In genomic region chr5:173671121-173671949, GRCh38 we compare ENCODE assay signal across 1 cellular context.
TF ChIP-seq lines count a peak whose summit lies in the region.

No MANE protein-coding gene starts in this region.

TF ChIP-seq in K562, 482 proteins besides CTCF, POLR2A, EP300 and RAD21 (continued from another document):
- TF ChIP-seq, protein P1, sequence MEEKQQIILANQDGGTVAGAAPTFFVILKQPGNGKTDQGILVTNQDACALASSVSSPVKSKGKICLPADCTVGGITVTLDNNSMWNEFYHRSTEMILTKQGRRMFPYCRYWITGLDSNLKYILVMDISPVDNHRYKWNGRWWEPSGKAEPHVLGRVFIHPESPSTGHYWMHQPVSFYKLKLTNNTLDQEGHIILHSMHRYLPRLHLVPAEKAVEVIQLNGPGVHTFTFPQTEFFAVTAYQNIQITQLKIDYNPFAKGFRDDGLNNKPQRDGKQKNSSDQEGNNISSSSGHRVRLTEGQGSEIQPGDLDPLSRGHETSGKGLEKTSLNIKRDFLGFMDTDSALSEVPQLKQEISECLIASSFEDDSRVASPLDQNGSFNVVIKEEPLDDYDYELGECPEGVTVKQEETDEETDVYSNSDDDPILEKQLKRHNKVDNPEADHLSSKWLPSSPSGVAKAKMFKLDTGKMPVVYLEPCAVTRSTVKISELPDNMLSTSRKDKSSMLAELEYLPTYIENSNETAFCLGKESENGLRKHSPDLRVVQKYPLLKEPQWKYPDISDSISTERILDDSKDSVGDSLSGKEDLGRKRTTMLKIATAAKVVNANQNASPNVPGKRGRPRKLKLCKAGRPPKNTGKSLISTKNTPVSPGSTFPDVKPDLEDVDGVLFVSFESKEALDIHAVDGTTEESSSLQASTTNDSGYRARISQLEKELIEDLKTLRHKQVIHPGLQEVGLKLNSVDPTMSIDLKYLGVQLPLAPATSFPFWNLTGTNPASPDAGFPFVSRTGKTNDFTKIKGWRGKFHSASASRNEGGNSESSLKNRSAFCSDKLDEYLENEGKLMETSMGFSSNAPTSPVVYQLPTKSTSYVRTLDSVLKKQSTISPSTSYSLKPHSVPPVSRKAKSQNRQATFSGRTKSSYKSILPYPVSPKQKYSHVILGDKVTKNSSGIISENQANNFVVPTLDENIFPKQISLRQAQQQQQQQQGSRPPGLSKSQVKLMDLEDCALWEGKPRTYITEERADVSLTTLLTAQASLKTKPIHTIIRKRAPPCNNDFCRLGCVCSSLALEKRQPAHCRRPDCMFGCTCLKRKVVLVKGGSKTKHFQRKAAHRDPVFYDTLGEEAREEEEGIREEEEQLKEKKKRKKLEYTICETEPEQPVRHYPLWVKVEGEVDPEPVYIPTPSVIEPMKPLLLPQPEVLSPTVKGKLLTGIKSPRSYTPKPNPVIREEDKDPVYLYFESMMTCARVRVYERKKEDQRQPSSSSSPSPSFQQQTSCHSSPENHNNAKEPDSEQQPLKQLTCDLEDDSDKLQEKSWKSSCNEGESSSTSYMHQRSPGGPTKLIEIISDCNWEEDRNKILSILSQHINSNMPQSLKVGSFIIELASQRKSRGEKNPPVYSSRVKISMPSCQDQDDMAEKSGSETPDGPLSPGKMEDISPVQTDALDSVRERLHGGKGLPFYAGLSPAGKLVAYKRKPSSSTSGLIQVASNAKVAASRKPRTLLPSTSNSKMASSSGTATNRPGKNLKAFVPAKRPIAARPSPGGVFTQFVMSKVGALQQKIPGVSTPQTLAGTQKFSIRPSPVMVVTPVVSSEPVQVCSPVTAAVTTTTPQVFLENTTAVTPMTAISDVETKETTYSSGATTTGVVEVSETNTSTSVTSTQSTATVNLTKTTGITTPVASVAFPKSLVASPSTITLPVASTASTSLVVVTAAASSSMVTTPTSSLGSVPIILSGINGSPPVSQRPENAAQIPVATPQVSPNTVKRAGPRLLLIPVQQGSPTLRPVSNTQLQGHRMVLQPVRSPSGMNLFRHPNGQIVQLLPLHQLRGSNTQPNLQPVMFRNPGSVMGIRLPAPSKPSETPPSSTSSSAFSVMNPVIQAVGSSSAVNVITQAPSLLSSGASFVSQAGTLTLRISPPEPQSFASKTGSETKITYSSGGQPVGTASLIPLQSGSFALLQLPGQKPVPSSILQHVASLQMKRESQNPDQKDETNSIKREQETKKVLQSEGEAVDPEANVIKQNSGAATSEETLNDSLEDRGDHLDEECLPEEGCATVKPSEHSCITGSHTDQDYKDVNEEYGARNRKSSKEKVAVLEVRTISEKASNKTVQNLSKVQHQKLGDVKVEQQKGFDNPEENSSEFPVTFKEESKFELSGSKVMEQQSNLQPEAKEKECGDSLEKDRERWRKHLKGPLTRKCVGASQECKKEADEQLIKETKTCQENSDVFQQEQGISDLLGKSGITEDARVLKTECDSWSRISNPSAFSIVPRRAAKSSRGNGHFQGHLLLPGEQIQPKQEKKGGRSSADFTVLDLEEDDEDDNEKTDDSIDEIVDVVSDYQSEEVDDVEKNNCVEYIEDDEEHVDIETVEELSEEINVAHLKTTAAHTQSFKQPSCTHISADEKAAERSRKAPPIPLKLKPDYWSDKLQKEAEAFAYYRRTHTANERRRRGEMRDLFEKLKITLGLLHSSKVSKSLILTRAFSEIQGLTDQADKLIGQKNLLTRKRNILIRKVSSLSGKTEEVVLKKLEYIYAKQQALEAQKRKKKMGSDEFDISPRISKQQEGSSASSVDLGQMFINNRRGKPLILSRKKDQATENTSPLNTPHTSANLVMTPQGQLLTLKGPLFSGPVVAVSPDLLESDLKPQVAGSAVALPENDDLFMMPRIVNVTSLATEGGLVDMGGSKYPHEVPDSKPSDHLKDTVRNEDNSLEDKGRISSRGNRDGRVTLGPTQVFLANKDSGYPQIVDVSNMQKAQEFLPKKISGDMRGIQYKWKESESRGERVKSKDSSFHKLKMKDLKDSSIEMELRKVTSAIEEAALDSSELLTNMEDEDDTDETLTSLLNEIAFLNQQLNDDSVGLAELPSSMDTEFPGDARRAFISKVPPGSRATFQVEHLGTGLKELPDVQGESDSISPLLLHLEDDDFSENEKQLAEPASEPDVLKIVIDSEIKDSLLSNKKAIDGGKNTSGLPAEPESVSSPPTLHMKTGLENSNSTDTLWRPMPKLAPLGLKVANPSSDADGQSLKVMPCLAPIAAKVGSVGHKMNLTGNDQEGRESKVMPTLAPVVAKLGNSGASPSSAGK (IDR thresholded peaks at IDR 0.05) = peak; percentile 95
- TF ChIP-seq THRA (IDR thresholded peaks at IDR 0.05) (no peak), TOE1 (IDR thresholded peaks at IDR 0.05; ENCODE audit: borderline replicate concordance) (peak; percentile 89; the same call in 1 of the 2 replicates), TOE1 (CRISPR knock-in tag; IDR thresholded peaks at IDR 0.05; ENCODE audit: borderline replicate concordance, low read depth) (no peak), ZNF280A (IDR thresholded peaks at IDR 0.05; ENCODE audit: low read depth, partially characterized antibody) (no peak), SRSF7 (optimal IDR thresholded peaks at IDR 0.05; ENCODE audit: low read depth, low read length) (no peak), CUX1 (CRISPR knock-in tag; IDR thresholded peaks at IDR 0.05) (no peak), TAF15 (IDR thresholded peaks at IDR 0.05; ENCODE audit: low read depth, low read length) (no peak), SMAD1 (IDR thresholded peaks at IDR 0.05; ENCODE audit: low read depth, low read length, partially characterized antibody) (no peak), NR2C2 (CRISPR knock-in tag; IDR thresholded peaks at IDR 0.05) (no peak), NR2C2 (tag; IDR thresholded peaks at IDR 0.05) (peak; percentile 75), ZC3H11A (IDR thresholded peaks at IDR 0.05; ENCODE audit: low read depth, low read length) (no peak), FOSL1 (tag; conservative IDR thresholded peaks at IDR 0.05) (peak; percentile 81), CHD2 (IDR thresholded peaks at IDR 0.05; ENCODE audit: low read depth, low read length) (no peak), HDAC2 (IDR thresholded peaks at IDR 0.05) (peak; percentile 83; the same call in 1 of the 2 replicates), ZNF707 (CRISPR knock-in tag; conservative IDR thresholded peaks at IDR 0.05) (0 out of 2 replicates have a peak, but pooled peaks have one; percentile 14), ZNF444 (CRISPR knock-in tag; IDR thresholded peaks at IDR 0.05) (no peak), SMAD3 (CRISPR knock-in tag; conservative IDR thresholded peaks at IDR 0.05) (peak; percentile 6; the same call in 1 of the 2 replicates), PRPF4 (IDR thresholded peaks at IDR 0.05; ENCODE audit: insufficient read depth, low read depth, low read length, poor library complexity, severe bottlenecking) (no peak), YY1 (IDR thresholded peaks at IDR 0.05; ENCODE audit: borderline replicate concordance in 1 of 3, control insufficient read depth in 1 of 3, extremely low read depth in 1 of 3, insufficient read depth in 3 of 3, insufficient read length in 1 of 3, insufficient replicate concordance in 2 of 3, low read depth in 1 of 3, low read length in 2 of 3) (no peak)
- TF ChIP-seq, protein P2, sequence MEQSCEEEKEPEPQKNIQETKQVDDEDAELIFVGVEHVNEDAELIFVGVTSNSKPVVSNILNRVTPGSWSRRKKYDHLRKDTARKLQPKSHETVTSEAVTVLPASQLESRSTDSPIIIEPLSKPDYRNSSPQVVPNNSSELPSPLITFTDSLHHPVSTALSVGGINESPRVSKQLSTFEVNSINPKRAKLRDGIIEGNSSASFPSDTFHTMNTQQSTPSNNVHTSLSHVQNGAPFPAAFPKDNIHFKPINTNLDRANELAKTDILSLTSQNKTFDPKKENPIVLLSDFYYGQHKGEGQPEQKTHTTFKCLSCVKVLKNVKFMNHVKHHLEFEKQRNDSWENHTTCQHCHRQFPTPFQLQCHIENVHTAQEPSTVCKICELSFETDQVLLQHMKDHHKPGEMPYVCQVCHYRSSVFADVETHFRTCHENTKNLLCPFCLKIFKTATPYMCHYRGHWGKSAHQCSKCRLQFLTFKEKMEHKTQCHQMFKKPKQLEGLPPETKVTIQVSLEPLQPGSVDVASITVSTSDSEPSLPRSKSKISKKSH (CRISPR knock-in tag; IDR thresholded peaks at IDR 0.05) = no peak
- TF ChIP-seq, protein P3, sequence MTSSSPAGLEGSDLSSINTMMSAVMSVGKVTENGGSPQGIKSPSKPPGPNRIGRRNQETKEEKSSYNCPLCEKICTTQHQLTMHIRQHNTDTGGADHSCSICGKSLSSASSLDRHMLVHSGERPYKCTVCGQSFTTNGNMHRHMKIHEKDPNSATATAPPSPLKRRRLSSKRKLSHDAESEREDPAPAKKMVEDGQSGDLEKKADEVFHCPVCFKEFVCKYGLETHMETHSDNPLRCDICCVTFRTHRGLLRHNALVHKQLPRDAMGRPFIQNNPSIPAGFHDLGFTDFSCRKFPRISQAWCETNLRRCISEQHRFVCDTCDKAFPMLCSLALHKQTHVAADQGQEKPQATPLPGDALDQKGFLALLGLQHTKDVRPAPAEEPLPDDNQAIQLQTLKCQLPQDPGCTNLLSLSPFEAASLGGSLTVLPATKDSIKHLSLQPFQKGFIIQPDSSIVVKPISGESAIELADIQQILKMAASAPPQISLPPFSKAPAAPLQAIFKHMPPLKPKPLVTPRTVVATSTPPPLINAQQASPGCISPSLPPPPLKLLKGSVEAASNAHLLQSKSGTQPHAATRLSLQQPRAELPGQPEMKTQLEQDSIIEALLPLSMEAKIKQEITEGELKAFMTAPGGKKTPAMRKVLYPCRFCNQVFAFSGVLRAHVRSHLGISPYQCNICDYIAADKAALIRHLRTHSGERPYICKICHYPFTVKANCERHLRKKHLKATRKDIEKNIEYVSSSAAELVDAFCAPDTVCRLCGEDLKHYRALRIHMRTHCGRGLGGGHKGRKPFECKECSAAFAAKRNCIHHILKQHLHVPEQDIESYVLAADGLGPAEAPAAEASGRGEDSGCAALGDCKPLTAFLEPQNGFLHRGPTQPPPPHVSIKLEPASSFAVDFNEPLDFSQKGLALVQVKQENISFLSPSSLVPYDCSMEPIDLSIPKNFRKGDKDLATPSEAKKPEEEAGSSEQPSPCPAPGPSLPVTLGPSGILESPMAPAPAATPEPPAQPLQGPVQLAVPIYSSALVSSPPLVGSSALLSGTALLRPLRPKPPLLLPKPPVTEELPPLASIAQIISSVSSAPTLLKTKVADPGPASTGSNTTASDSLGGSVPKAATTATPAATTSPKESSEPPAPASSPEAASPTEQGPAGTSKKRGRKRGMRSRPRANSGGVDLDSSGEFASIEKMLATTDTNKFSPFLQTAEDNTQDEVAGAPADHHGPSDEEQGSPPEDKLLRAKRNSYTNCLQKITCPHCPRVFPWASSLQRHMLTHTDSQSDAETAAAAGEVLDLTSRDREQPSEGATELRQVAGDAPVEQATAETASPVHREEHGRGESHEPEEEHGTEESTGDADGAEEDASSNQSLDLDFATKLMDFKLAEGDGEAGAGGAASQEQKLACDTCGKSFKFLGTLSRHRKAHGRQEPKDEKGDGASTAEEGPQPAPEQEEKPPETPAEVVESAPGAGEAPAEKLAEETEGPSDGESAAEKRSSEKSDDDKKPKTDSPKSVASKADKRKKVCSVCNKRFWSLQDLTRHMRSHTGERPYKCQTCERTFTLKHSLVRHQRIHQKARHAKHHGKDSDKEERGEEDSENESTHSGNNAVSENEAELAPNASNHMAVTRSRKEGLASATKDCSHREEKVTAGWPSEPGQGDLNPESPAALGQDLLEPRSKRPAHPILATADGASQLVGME (CRISPR knock-in tag; IDR thresholded peaks at IDR 0.05) = peak; percentile 88; the same call in 1 of the 2 replicates
TF ChIP-seq in K562: peak in this region for 111.
